In the genomic region with DNA sequence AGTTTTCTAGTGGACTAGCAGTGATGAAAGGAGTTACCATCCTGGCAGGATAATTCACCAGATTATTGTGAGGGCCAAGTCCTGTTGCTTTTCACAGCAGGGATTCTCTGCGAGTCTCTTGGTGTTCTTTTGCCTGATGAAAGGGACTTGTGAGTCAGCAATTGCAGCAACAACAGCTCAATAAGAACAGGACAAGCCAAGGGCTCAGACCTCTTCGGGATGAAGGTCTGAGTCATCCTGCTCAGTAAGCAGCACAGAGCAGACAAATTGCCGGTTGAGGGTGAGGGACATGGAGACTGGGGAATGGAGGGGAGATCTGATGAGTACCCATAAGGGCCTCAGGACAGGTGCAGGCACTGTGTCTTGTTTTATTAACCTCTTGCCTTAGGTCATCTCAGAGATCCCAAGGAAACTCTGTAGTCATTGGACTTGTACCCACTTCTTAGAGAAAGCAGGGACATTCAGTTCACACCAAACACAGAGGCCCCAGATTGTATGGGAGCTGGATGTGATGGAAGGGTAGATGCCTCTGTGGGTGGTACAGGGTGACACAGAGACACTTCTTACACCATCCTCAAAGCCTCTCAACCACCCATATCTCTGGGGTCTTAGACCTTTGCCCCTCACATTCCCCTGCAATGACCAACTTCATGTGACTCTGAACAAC, we compare ENCODE assay signal across 8 cellular contexts.
DNase-seq lines count a peak whose midpoint lies in the region; ATAC-seq and TF ChIP-seq lines count a peak whose summit lies in the region.

No MANE protein-coding gene starts in this region.

- TF ChIP-seq CTCF in left ventricle myocardium inferior (IDR thresholded peaks at IDR 0.05; ENCODE audit: borderline replicate concordance) (no peak), SK-N-SH (IDR thresholded peaks at IDR 0.05) (no peak), heart right ventricle (IDR thresholded peaks at IDR 0.05) (no peak), suprapubic skin (IDR thresholded peaks at IDR 0.05) (no peak)

- no peak overlapping the region for H2AFZ ChIP-seq in SK-N-SH (ENCODE audit: low read depth)

- no peaks in the 10 kb centered on the region for H3K79me2 ChIP-seq in SK-N-SH (ENCODE audit: insufficient read depth)

- no peaks in the 10 kb centered on the region for H3K27me3 ChIP-seq in left ventricle myocardium inferior (ENCODE audit: low read depth)
- H3K27me3 ChIP-seq in SK-N-SH (ENCODE audit: insufficient read depth) = no peaks in the 10 kb centered on the region
- no peaks in the 10 kb centered on the region for H3K27me3 ChIP-seq in heart right ventricle
- no peaks in the 10 kb centered on the region for H3K27me3 ChIP-seq in suprapubic skin

- H3K4me2 ChIP-seq in SK-N-SH = peak overlapping the region; percentile 11; the same call in 1 of the 2 replicates

- DNase-seq in Right ventricle myocardium inferior (ENCODE audit: missing footprints) (no peak), left ventricle myocardium inferior (no peak), SK-N-SH (no peak), heart right ventricle (no peak), suprapubic skin (ENCODE audit: low spot score in 2 of 2) (no peak), T-helper 2 cell (no peak)

- CTCF ChIA-PET in SK-N-SH (lab: Yijun Ruan, JAX) = interaction anchor here (0.6 to 0.9 kb wide), 2 partner anchors 18 to 104 kb away, joined by 3 read pairs; no protein-coding TSS in a partner anchor

- no peak overlapping the region for H3K4me3 ChIP-seq in left ventricle myocardium inferior
- no peak overlapping the region for H3K4me3 ChIP-seq in SK-N-SH (ENCODE audit: low read depth in 2 of 2, low read length in 1 of 2)
- no peak overlapping the region for H3K4me3 ChIP-seq in heart right ventricle
- H3K4me3 ChIP-seq in suprapubic skin = no peak overlapping the region

- no peaks in the 10 kb centered on the region for H3K9me2 ChIP-seq in SK-N-SH

- H3K27ac ChIP-seq in left ventricle myocardium inferior (replicated peaks) = no peak overlapping the region
- peak overlapping the region in 1 of 2 experiments; percentile 54; a peak in 3 of 4 replicates for H3K27ac ChIP-seq in SK-N-SH (ENCODE audit: low read depth in 2 of 2, low read length in 1 of 2)
- H3K27ac ChIP-seq in heart right ventricle = peak overlapping the region in 2 of 10 donors; percentile 31 to 71
- H3K27ac ChIP-seq in suprapubic skin = peak overlapping the region; percentile 60

- H3K36me3 ChIP-seq in left ventricle myocardium inferior (no peaks in the 10 kb centered on the region), SK-N-SH (replicated peaks in 1 of 2; ENCODE audit: control insufficient read depth in 1 of 2, insufficient read depth in 2 of 2, low read length in 1 of 2) (no peaks in the 10 kb centered on the region), heart right ventricle (no peaks in the 10 kb centered on the region), suprapubic skin (no peaks in the 10 kb centered on the region)

- intact Hi-C loops in Right ventricle myocardium inferior (cut with DNase I) (no loop called here), left ventricle myocardium inferior (cut with micrococcal nuclease) (no loop called here), heart right ventricle (cut with DNase I) (loop anchor here in 2 of 10 donors (5.0 to 10.0 kb wide), 4 partner anchors 41 to 247 kb away; partner anchors contain the start of gene TLE3 (in 1 of the 2))

- peak; percentile 61 for ATAC-seq in Right ventricle myocardium inferior
- peak in 5 of 8 donors; percentile 32 to 80 (median 44) for ATAC-seq in heart right ventricle
- no peak for ATAC-seq in HG03520 (IDR thresholded peaks at IDR 0.05; ENCODE audit: unreplicated experiment)
- ATAC-seq in HG03108 (IDR thresholded peaks at IDR 0.05; ENCODE audit: unreplicated experiment) = no peak

- H4K20me1 ChIP-seq in SK-N-SH (ENCODE audit: insufficient read depth) = no peaks in the 10 kb centered on the region

- TF ChIP-seq POLR2A in suprapubic skin (IDR thresholded peaks at IDR 0.05) = no peak

- WGBS in SK-N-SH (ENCODE audit: low lambda C conversion rate) = 12% methylated on average over 3 of the region's 3 CpGs
- WGBS in heart right ventricle, 2 donors = 44 to 48% methylated on average over 3 of the region's 3 CpGs
- WGBS in suprapubic skin = 37% methylated on average over 3 of the region's 3 CpGs

- no peak for TF ChIP-seq RAD21 in SK-N-SH (IDR thresholded peaks at IDR 0.05; ENCODE audit: low read length)

- H3F3A ChIP-seq in SK-N-SH (replicated peaks; ENCODE audit: insufficient read depth) = peaks cover 9% of the 10 kb centered on the region

- H3K4me1 ChIP-seq in left ventricle myocardium inferior = peaks cover 46% of the 10 kb centered on the region
- peaks cover 15 to 61% of the 10 kb centered on the region in 2 experiments; a peak in 2 of 4 replicates for H3K4me1 ChIP-seq in SK-N-SH (ENCODE audit: control insufficient read depth in 1 of 2, insufficient read depth in 2 of 2, low read depth in 1 of 2, low read length in 1 of 2)
- H3K4me1 ChIP-seq in heart right ventricle = peaks cover 11 to 58% (median 46%) of the 10 kb centered on the region in 9 donors
- peaks cover 30% of the 10 kb centered on the region for H3K4me1 ChIP-seq in suprapubic skin

- POLR2A ChIA-PET in SK-N-SH (lab: Yijun Ruan, JAX) = no interaction called here

- no peak overlapping the region for H3K9ac ChIP-seq in SK-N-SH

- H3K9me3 ChIP-seq in left ventricle myocardium inferior (replicated peaks) = no peaks in the 10 kb centered on the region
- H3K9me3 ChIP-seq in SK-N-SH = no peaks in the 10 kb centered on the region
- no peaks in the 10 kb centered on the region for H3K9me3 ChIP-seq in heart right ventricle
- H3K9me3 ChIP-seq in suprapubic skin = no peaks in the 10 kb centered on the region

- TF ChIP-seq EP300 in SK-N-SH (IDR thresholded peaks at IDR 0.05; ENCODE audit: borderline replicate concordance in 1 of 2, low read depth in 1 of 2, low read length in 1 of 2) = no peak
- TF ChIP-seq EP300 in suprapubic skin (IDR thresholded peaks at IDR 0.05) = no peak

TF ChIP-seq in SK-N-SH, 30 proteins besides CTCF, POLR2A, EP300 and RAD21 (continues in another document):
- TF ChIP-seq POLR2AphosphoS5 (IDR thresholded peaks at IDR 0.05; ENCODE audit: low read depth, low read length) (no peak), SIN3A (IDR thresholded peaks at IDR 0.05; ENCODE audit: borderline replicate concordance, low read depth, low read length) (no peak), TAF1 (IDR thresholded peaks at IDR 0.05; ENCODE audit: borderline replicate concordance, low read depth, low read length) (no peak), MXI1 (IDR thresholded peaks at IDR 0.05; ENCODE audit: low read depth, low read length) (no peak), IRF3 (IDR thresholded peaks at IDR 0.05; ENCODE audit: low read depth, low read length) (no peak), EZH2phosphoT487 (IDR thresholded peaks at IDR 0.05; ENCODE audit: borderline replicate concordance, low read depth) (no peak), RCOR1 (IDR thresholded peaks at IDR 0.05; ENCODE audit: low read length) (no peak), FOSL2 (IDR thresholded peaks at IDR 0.05; ENCODE audit: borderline replicate concordance, low read depth) (peak; percentile 90), YY1 (IDR thresholded peaks at IDR 0.05; ENCODE audit: low read depth) (no peak), FOXM1 (IDR thresholded peaks at IDR 0.05; ENCODE audit: low read depth) (no peak), MEF2A (IDR thresholded peaks at IDR 0.05; ENCODE audit: borderline replicate concordance, low read depth) (no peak), SMC3 (IDR thresholded peaks at IDR 0.05; ENCODE audit: low read depth, low read length) (no peak), USF2 (IDR thresholded peaks at IDR 0.05; ENCODE audit: borderline replicate concordance, low read depth, low read length) (no peak)
- TF ChIP-seq, protein P1, sequence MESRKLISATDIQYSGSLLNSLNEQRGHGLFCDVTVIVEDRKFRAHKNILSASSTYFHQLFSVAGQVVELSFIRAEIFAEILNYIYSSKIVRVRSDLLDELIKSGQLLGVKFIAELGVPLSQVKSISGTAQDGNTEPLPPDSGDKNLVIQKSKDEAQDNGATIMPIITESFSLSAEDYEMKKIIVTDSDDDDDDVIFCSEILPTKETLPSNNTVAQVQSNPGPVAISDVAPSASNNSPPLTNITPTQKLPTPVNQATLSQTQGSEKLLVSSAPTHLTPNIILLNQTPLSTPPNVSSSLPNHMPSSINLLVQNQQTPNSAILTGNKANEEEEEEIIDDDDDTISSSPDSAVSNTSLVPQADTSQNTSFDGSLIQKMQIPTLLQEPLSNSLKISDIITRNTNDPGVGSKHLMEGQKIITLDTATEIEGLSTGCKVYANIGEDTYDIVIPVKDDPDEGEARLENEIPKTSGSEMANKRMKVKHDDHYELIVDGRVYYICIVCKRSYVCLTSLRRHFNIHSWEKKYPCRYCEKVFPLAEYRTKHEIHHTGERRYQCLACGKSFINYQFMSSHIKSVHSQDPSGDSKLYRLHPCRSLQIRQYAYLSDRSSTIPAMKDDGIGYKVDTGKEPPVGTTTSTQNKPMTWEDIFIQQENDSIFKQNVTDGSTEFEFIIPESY (IDR thresholded peaks at IDR 0.05; ENCODE audit: borderline replicate concordance, low read depth) = no peak
- TF ChIP-seq, protein P2, sequence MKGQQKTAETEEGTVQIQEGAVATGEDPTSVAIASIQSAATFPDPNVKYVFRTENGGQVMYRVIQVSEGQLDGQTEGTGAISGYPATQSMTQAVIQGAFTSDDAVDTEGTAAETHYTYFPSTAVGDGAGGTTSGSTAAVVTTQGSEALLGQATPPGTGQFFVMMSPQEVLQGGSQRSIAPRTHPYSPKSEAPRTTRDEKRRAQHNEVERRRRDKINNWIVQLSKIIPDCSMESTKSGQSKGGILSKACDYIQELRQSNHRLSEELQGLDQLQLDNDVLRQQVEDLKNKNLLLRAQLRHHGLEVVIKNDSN (IDR thresholded peaks at IDR 0.05; ENCODE audit: borderline replicate concordance, low read depth) = no peak

Comparison
In these comparisons a context has a peak if more than half of its experiments do, and no peak if none do; other contexts are left out.
1. ATAC-seq: peak in Right ventricle myocardium inferior (single experiment) and heart right ventricle (5 of 8); none in HG03520 (single experiment) and HG03108 (single experiment).